In the genomic region with DNA sequence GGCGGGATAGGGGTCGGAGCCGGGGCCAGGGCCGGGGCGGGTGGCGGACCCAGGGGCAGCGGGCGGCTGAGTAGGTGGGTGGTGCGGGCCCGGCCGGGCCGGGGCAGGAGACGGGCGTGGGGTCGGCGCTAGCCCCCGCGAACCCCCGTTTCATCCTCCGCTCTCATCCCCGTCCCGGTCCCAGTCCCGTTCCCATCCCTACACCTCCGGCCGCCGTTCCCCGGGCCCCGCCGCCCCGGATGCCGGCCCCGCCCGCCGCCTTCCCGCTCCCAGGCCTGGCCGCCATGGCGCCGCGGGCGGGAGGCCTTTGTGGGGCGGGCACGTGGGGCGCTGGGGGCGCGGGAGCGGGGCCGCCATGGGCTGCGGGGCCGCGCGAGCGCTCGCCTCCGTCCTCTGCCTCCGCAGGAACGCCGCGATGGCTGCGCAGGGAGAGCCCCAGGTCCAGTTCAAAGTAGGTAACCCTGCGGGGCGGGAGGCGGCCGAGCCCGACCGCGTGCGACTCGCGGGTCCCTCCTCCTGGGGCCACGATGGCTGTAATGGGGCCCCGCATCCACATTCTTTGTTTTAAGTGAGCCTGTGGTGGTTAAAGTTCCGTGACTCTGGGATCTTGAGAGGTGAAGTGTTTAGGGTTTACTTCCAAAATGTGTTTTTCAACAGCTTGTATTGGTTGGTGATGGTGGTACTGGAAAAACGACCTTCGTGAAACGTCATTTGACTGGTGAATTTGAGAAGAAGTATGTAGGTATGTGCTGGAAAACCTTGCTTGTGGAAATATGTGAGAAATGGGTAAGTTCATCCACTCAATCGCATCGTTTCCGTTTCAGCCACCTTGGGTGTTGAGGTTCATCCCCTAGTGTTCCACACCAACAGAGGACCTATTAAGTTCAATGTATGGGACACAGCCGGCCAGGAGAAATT, we compare ENCODE assay signal across 8 cellular contexts. TPM values are rescaled to one million over a fixed set of nuclear protein-coding genes. Genes with fewer than 3 reads are reported as not detected.
A peak's percentile ranks its signal among the peaks of the same experiment; 100 is the strongest.
DNase-seq lines count a peak whose midpoint lies in the region; ATAC-seq and TF ChIP-seq lines count a peak whose summit lies in the region.

No MANE protein-coding gene starts in this region.

- H3K4me3 Mint-ChIP-seq in activated naive CD8-positive, alpha-beta T cell treated with anti-CD3 and anti-CD28 coated beads, Interleukin-2, amount 50 U/mL, for 24 hours = peak overlapping the region; percentile 100

- 2 to 4% (median 3%) methylated on average over 25 to 79 of the region's 79 CpGs for WGBS in heart left ventricle, 4 donors

- H3K4me1 ChIP-seq in Peyer's patch (peaks cover 0 to 21% (median 6%) of the 10 kb centered on the region in 4 donors), heart left ventricle (peaks cover 2 to 32% (median 20%) of the 10 kb centered on the region in 12 donors)

- H3K27ac Mint-ChIP-seq in activated naive CD8-positive, alpha-beta T cell treated with anti-CD3 and anti-CD28 coated beads, Interleukin-2, amount 50 U/mL, for 24 hours = peak overlapping the region; percentile 100

- peak; percentile 31 for DNase-seq in NCI-H345 (lab: John Stamatoyannopoulos, UW)
- no peak for DNase-seq in NCI-H345 treated with DMSO at 0.1 percent for 48 hours (lab: John Stamatoyannopoulos, UW; ENCODE audit: unreplicated experiment)
- DNase-seq in Peyer's patch = peak; percentile 36 to 73 (median 61)
- DNase-seq in activated naive CD8-positive, alpha-beta T cell treated with anti-CD3 and anti-CD28 coated beads, Interleukin-2, amount 50 U/mL, for 24 hours = peak; percentile 53
- DNase-seq in heart left ventricle = peak; percentile 39 to 68 (median 41)
- DNase-seq in posterior vena cava (ENCODE audit: low spot score) = peak; percentile 85
- no peak for DNase-seq in SHP77 (lab: John Stamatoyannopoulos, UW)

- no peak for TF ChIP-seq CTCF in Peyer's patch (IDR thresholded peaks at IDR 0.05)
- no peak for TF ChIP-seq CTCF in heart left ventricle (IDR thresholded peaks at IDR 0.05)

- H3K4me3 ChIP-seq in Peyer's patch = peak overlapping the region; percentile 92 to 99 (median 98)
- H3K4me3 ChIP-seq in heart left ventricle = peak overlapping the region; percentile 68 to 94 (median 75)

- intact Hi-C loops in heart left ventricle (cut with DNase I) (loop anchor here in 1 of 10 donors (5.0 kb wide), 1 partner anchor 35 kb away; the partner anchor contains the start of gene STX2), posterior vena cava (cut with DNase I) (no loop called here)

- no peaks in the 10 kb centered on the region for H3K27me3 Mint-ChIP-seq in activated naive CD8-positive, alpha-beta T cell treated with anti-CD3 and anti-CD28 coated beads, Interleukin-2, amount 50 U/mL, for 24 hours

- H3K9me3 ChIP-seq in Peyer's patch (no peaks in the 10 kb centered on the region), heart left ventricle (peaks cover 0 to 7% (median 0%) of the 10 kb centered on the region in 12 donors)

- H3K27ac ChIP-seq in Peyer's patch = peak overlapping the region; percentile 95 to 97 (median 96)
- H3K27ac ChIP-seq in heart left ventricle = peak overlapping the region; percentile 51 to 94 (median 88)

- no peaks in the 10 kb centered on the region for H3K9me3 Mint-ChIP-seq in activated naive CD8-positive, alpha-beta T cell treated with anti-CD3 and anti-CD28 coated beads, Interleukin-2, amount 50 U/mL, for 24 hours

- TF ChIP-seq POLR2A in Peyer's patch (IDR thresholded peaks at IDR 0.05) (peak in 1 of 2 donors; percentile 30), heart left ventricle (IDR thresholded peaks at IDR 0.05) (no peak)

- peaks cover 52% of the 10 kb centered on the region for H3K36me3 Mint-ChIP-seq in activated naive CD8-positive, alpha-beta T cell treated with anti-CD3 and anti-CD28 coated beads, Interleukin-2, amount 50 U/mL, for 24 hours (ENCODE audit: low read depth)

- peak; percentile 30 for ATAC-seq in HG02852 (IDR thresholded peaks at IDR 0.05; ENCODE audit: unreplicated experiment)
- peak; percentile 10 for ATAC-seq in activated naive CD8-positive, alpha-beta T cell treated with anti-CD3 and anti-CD28 coated beads, Interleukin-2, amount 50 U/mL, for 24 hours
- ATAC-seq in heart left ventricle = peak in 3 of 4 donors; percentile 13 to 48 (median 42)

- no peaks in the 10 kb centered on the region for H3K27me3 ChIP-seq in Peyer's patch
- H3K27me3 ChIP-seq in heart left ventricle = no peaks in the 10 kb centered on the region

- peaks cover 78% of the 10 kb centered on the region for H3K4me1 Mint-ChIP-seq in activated naive CD8-positive, alpha-beta T cell treated with anti-CD3 and anti-CD28 coated beads, Interleukin-2, amount 50 U/mL, for 24 hours

- H3K36me3 ChIP-seq in Peyer's patch (peaks cover 0 to 39% (median 0%) of the 10 kb centered on the region in 3 donors), heart left ventricle (peaks cover 0 to 49% (median 45%) of the 10 kb centered on the region in 9 donors)

RNA-seq across cellular contexts. Expression of gene RAN, which starts 0.6 kb away (rescaled TPM):
- total RNA-seq in Peyer's patch (100 to 1,000 TPM in 2 of 4 donors, 10 to 100 TPM in 2; 48.4 to 154 (median 114) TPM), heart left ventricle (100 to 1,000 TPM; 109 to 413 (median 303) TPM), posterior vena cava (100 to 1,000 TPM; 288 to 326 TPM)
- 100 to 1,000 TPM in 1 of 2 donors, 10 to 100 TPM in 1; 85.6 to 646 TPM for polyA plus RNA-seq in heart left ventricle

RNA-seq across cellular contexts. Expression of gene STX2, which starts 33.4 kb away (rescaled TPM):
- 100 to 1,000 TPM in 1 of 4 donors, 1 to 10 TPM in 3; 5.3 to 115 (median 9.0) TPM for total RNA-seq in Peyer's patch
- total RNA-seq in heart left ventricle = 10 to 100 TPM in 8 of 9 donors, 1 to 10 TPM in 1; 8.3 to 21.8 (median 11.1) TPM
- 10 to 100 TPM in 1 of 2 donors, 1 to 10 TPM in 1; 6.2 to 14.3 TPM for polyA plus RNA-seq in heart left ventricle
- 10 to 100 TPM; 29.2 to 39.8 TPM for total RNA-seq in posterior vena cava

Comparison
In these comparisons a context has a peak if more than half of its experiments do, and no peak if none do; other contexts are left out.
1. DNase-seq: peak in NCI-H345 (single experiment), Peyer's patch (3 of 3), activated naive CD8-positive, alpha-beta T cell treated with anti-CD3 and anti-CD28 coated beads, Interleukin-2, amount 50 U/mL, for 24 hours (single experiment), heart left ventricle (5 of 5) and posterior vena cava (single experiment); none in NCI-H345 treated with DMSO at 0.1 percent for 48 hours (single experiment) and SHP77 (0 of 2).
2. Peak in every context shown above with its lines, with median percentiles within 50 percentile points of each other: ATAC-seq.